ENCODE assay signal across 26 cellular contexts in genomic region chr10:87541114-87541513, GRCh38. TPM values are rescaled to one million over a fixed set of nuclear protein-coding genes. Genes with fewer than 3 reads are reported as not detected.
DNase-seq lines count a peak whose midpoint lies in the region; ATAC-seq, FAIRE-seq and TF ChIP-seq lines count a peak whose summit lies in the region.
"Had no signal": no experiment of that assay in that cellular context is flagged by ENCODE, and none has a peak within 500 bp of the region (broad histone marks: within the 10 kb centered on the region; RNA-seq: fewer than 3 reads in every experiment).

No MANE protein-coding gene starts in this region.

- H3K4me1 Mint-ChIP-seq in activated CD4-positive, alpha-beta T cell treated with anti-CD3 and anti-CD28 coated beads for 36 hours, result peaks cover 28% of the 10 kb centered on the region

- H3K36me3 Mint-ChIP-seq in activated CD4-positive, alpha-beta T cell treated with anti-CD3 and anti-CD28 coated beads for 36 hours (ENCODE audit: low read depth), result peaks cover 45% of the 10 kb centered on the region

- H3K27me3 ChIP-seq in mammary epithelial cell (ENCODE audit: insufficient read depth, low read length), result no peaks in the 10 kb centered on the region
- no peaks in the 10 kb centered on the region for H3K27me3 ChIP-seq in Karpas-422 (ENCODE audit: low read length)
- H3K27me3 ChIP-seq: BE2C, neural progenitor cell, sigmoid colon, upper lobe of right lung had no signal

- H2AFZ ChIP-seq in mammary epithelial cell (ENCODE audit: low read depth, low read length), result no peak overlapping the region
- no peak overlapping the region for H2AFZ ChIP-seq in Karpas-422 (ENCODE audit: low read length)
- H2AFZ ChIP-seq: neural progenitor cell had no signal

- H4K20me1 ChIP-seq in mammary epithelial cell (ENCODE audit: insufficient read depth, low read length), result no peaks in the 10 kb centered on the region
- no peaks in the 10 kb centered on the region for H4K20me1 ChIP-seq in Karpas-422 (ENCODE audit: insufficient read depth, low read depth, low read length)

- H3K4me2 ChIP-seq in A549 (peak overlapping the region; percentile 60), mammary epithelial cell (ENCODE audit: insufficient read depth, low read depth, low read length) (no peak overlapping the region), Karpas-422 (ENCODE audit: low read depth, low read length, poor library complexity, severe bottlenecking) (no peak overlapping the region)
- H3K4me2 ChIP-seq: neural progenitor cell had no signal

- dilution Hi-C loops in mammary epithelial cell (cut with HindIII; ENCODE audit: low sequenced_read_pairs), result no loop called here

- BruUV-seq in mammary epithelial cell (replicated peaks; lab: Mats Ljungman, UMichigan), result no TSS peak

- CTCF ChIA-PET in A549 (lab: Yijun Ruan, JAX) (interaction anchor here (0.8 to 1.0 kb wide), 2 partner anchors 18 to 194 kb away, joined by 3 read pairs; no protein-coding TSS in a partner anchor), mammary epithelial cell (lab: Charles Lee; ENCODE audit: low non-redundant PET) (no interaction called here)
- CTCF ChIA-PET in activated CD4-positive, alpha-beta T cell treated with anti-CD3 and anti-CD28 coated beads for 36 hours (lab: Charles Lee), result no interaction called here

- no peaks in the 10 kb centered on the region for H3K79me2 ChIP-seq in mammary epithelial cell (ENCODE audit: insufficient read depth, low read length)
- H3K79me2 ChIP-seq in Karpas-422 (ENCODE audit: low read length), result peaks cover 27% of the 10 kb centered on the region; the same call in 1 of the 2 replicates

- POLR2A ChIA-PET in A549 (lab: Yijun Ruan, JAX), result no interaction called here
- POLR2A ChIA-PET in activated CD4-positive, alpha-beta T cell treated with anti-CD3 and anti-CD28 coated beads for 36 hours (lab: Charles Lee), result no interaction called here

- ATAC-seq in A549, result no peak
- no peak for ATAC-seq in activated CD4-positive, alpha-beta T cell treated with anti-CD3 and anti-CD28 coated beads for 36 hours
- ATAC-seq: GM12878, HCT116, HepG2, upper lobe of right lung had no signal

- no peak for TF ChIP-seq EP300 in A549 (IDR thresholded peaks at IDR 0.05)

- H3K9me3 Mint-ChIP-seq in activated CD4-positive, alpha-beta T cell treated with anti-CD3 and anti-CD28 coated beads for 36 hours (ENCODE audit: low read depth), result peaks cover 14% of the 10 kb centered on the region
- H3K9me3 Mint-ChIP-seq: neural progenitor cell had no signal

- intact Hi-C loops in mammary epithelial cell (cut with micrococcal nuclease), result no loop called here
- intact Hi-C loops in activated CD4-positive, alpha-beta T cell treated with anti-CD3 and anti-CD28 coated beads for 36 hours (cut with DNase I, micrococcal nuclease), result no loop called here

- H3K4me3 ChIP-seq in A549 (no peak overlapping the region), mammary epithelial cell (replicated peaks in 1 of 3; ENCODE audit: insufficient read depth in 1 of 3, low read depth in 2 of 3, low read length in 3 of 3) (no peak overlapping the region), fibroblast of pulmonary artery (replicated peaks; ENCODE audit: low read depth, low read length) (no peak overlapping the region), Karpas-422 (ENCODE audit: low read length) (no peak overlapping the region)
- H3K4me3 ChIP-seq: GM12878, neural progenitor cell, sigmoid colon, upper lobe of right lung had no signal

- TF ChIP-seq CTCF in A549 (IDR thresholded peaks at IDR 0.05) (no peak), mammary epithelial cell (conservative IDR thresholded peaks at IDR 0.05 in 1 of 2, IDR thresholded peaks at IDR 0.05 in 1 of 2; ENCODE audit: extremely low read depth in 1 of 2, insufficient read depth in 1 of 2, low read depth in 1 of 2, low read length in 2 of 2) (no peak), fibroblast of pulmonary artery (IDR thresholded peaks at IDR 0.05; ENCODE audit: low read length, missing control alignments) (no peak)

- TF ChIP-seq POLR2A in A549 (IDR thresholded peaks at IDR 0.05; ENCODE audit: low read length), result no peak

- no peak overlapping the region for H3K4me3 Mint-ChIP-seq in activated CD4-positive, alpha-beta T cell treated with anti-CD3 and anti-CD28 coated beads for 36 hours
- H3K4me3 Mint-ChIP-seq: activated naive CD4-positive, alpha-beta T cell treated with anti-CD3 and anti-CD28 coated beads, Interleukin-2, amount 50 U/mL, for 24 hours; memory B cell; neural progenitor cell; T-helper 2 cell treated with Interferon-gamma antibody and Interleukin-4, amounts not matched to agents 5 μg/mL and 100 μg/mL, for 36 hours had no signal

- in situ Hi-C loops in mammary epithelial cell (cut with MboI; ENCODE audit: low sequenced_read_pairs in 2 of 2), result loop anchor here (25.0 kb wide), 1 partner anchor 196 kb away; no protein-coding TSS in a partner anchor

- H3K36me3 ChIP-seq in mammary epithelial cell (ENCODE audit: insufficient read depth, low read length) (no peaks in the 10 kb centered on the region), Karpas-422 (ENCODE audit: insufficient read depth, low read length) (peaks cover 3% of the 10 kb centered on the region; the same call in 1 of the 2 replicates)
- H3K36me3 ChIP-seq: BE2C, upper lobe of right lung had no signal

- H3K9me2 ChIP-seq in Karpas-422 (replicated peaks; ENCODE audit: insufficient read depth, low read length), result no peaks in the 10 kb centered on the region

- H3K4me1 ChIP-seq in A549 (peaks cover 51% of the 10 kb centered on the region), mammary epithelial cell (ENCODE audit: insufficient read depth, low read length) (no peaks in the 10 kb centered on the region), Karpas-422 (ENCODE audit: low read length) (no peaks in the 10 kb centered on the region)
- H3K4me1 ChIP-seq: BE2C had no signal

- H3K27me3 Mint-ChIP-seq in activated CD4-positive, alpha-beta T cell treated with anti-CD3 and anti-CD28 coated beads for 36 hours, result no peaks in the 10 kb centered on the region
- H3K27me3 Mint-ChIP-seq: activated naive CD4-positive, alpha-beta T cell treated with anti-CD3 and anti-CD28 coated beads, Interleukin-2, amount 50 U/mL, for 24 hours; memory B cell had no signal

- 0% methylated on average over 1 of the region's 1 CpG for WGBS in A549 (ENCODE audit: missing lambda C conversion rate)
- WGBS in mammary epithelial cell (ENCODE audit: low coverage, missing lambda C conversion rate), result 0% methylated on average over 1 of the region's 1 CpG

- peak overlapping the region; percentile 60 to 76; a peak in 5 of 6 replicates for H3K27ac ChIP-seq in A549
- no peak overlapping the region for H3K27ac ChIP-seq in mammary epithelial cell (ENCODE audit: insufficient read depth, low read depth, low read length)
- no peak overlapping the region for H3K27ac ChIP-seq in Karpas-422 (ENCODE audit: low read length)
- H3K27ac ChIP-seq: neural progenitor cell, sigmoid colon, upper lobe of right lung, VCaP had no signal

- DNase-seq in A549 (ENCODE audit: low read depth in 1 of 2, low spot score in 1 of 2), result peak in 1 of 2 experiments; percentile 21
- peak; percentile 29 for DNase-seq in LHCN-M2 (ENCODE audit: low read depth)
- DNase-seq in mammary epithelial cell, result peak; percentile 26
- peak; percentile 52 for DNase-seq in fibroblast of pulmonary artery (ENCODE audit: low read depth)
- DNase-seq in activated CD4-positive, alpha-beta T cell treated with anti-CD3 and anti-CD28 coated beads for 36 hours, result no peak
- no peak for DNase-seq in DMS 273 (lab: John Stamatoyannopoulos, UW; ENCODE audit: unreplicated experiment)
- DNase-seq in Karpas-422, result no peak
- DNase-seq in urothelium cell line (ENCODE audit: low spot score), result no peak
- DNase-seq: activated CD8-positive, alpha-beta memory T cell treated with anti-CD3 and anti-CD28 coated beads, Interleukin-2, amount 50 U/mL, for 4 hours; BE2C; DMS79 treated with DMSO at 0.1 percent for 48 hours; effector CD4-positive, alpha-beta T cell; NCI-H1105 treated with DMSO at 0.1 percent for 48 hours; NCI-H2081 treated with DMSO at 0.1 percent for 48 hours; NCI-H82; sigmoid colon; upper lobe of right lung had no signal

- H3K9ac ChIP-seq in mammary epithelial cell (ENCODE audit: insufficient read depth, low read length), result no peak overlapping the region
- H3K9ac ChIP-seq in Karpas-422 (ENCODE audit: low read length), result no peak overlapping the region
- H3K9ac ChIP-seq: neural progenitor cell had no signal

- no peak for TF ChIP-seq RAD21 in A549 (conservative IDR thresholded peaks at IDR 0.05 in 1 of 2, IDR thresholded peaks at IDR 0.05 in 1 of 2)

- no peak overlapping the region for H3K27ac Mint-ChIP-seq in activated CD4-positive, alpha-beta T cell treated with anti-CD3 and anti-CD28 coated beads for 36 hours
- H3K27ac Mint-ChIP-seq: activated naive CD4-positive, alpha-beta T cell treated with anti-CD3 and anti-CD28 coated beads, Interleukin-2, amount 50 U/mL, for 24 hours; memory B cell; neural progenitor cell; T-helper 2 cell treated with Interferon-gamma antibody and Interleukin-4, amounts not matched to agents 5 μg/mL and 100 μg/mL, for 36 hours had no signal

- FAIRE-seq in A549 (lab: Jason Lieb, UNC) (no peak), urothelium cell line (lab: Jason Lieb, UNC) (no peak)
- FAIRE-seq: A204.1, GM12878, HepG2 had no signal

- H3K9me3 ChIP-seq in A549, result 0 out of 3 replicates have a peak, but pooled peaks cover 3% of the 10 kb centered on the region
- peaks cover 2% of the 10 kb centered on the region for H3K9me3 ChIP-seq in mammary epithelial cell (replicated peaks; ENCODE audit: insufficient read depth, low read length)
- H3K9me3 ChIP-seq in Karpas-422 (ENCODE audit: low read length), result no peaks in the 10 kb centered on the region
- H3K9me3 ChIP-seq: BE2C, upper lobe of right lung had no signal

TF ChIP-seq in A549, 52 proteins besides CTCF, POLR2A, EP300 and RAD21 (continues in another document):
- TF ChIP-seq FOSL2 (IDR thresholded peaks at IDR 0.05) (no peak), FOSL2 (CRISPR knock-in tag; IDR thresholded peaks at IDR 0.05) (no peak), JUNB (IDR thresholded peaks at IDR 0.05) (peak; percentile 57; the same call in 1 of the 2 replicates), HOXB5 (CRISPR knock-in tag; IDR thresholded peaks at IDR 0.05) (no peak), EHF (CRISPR knock-in tag; IDR thresholded peaks at IDR 0.05) (no peak), FOXS1 (CRISPR knock-in tag; IDR thresholded peaks at IDR 0.05) (no peak), MAFK (IDR thresholded peaks at IDR 0.05; ENCODE audit: partially characterized antibody) (peak; percentile 77)

RNA-seq across cellular contexts. Expression of gene MINPP1, which starts 36.4 kb away (rescaled TPM):
- polyA plus RNA-seq in A549 (2011; rRNA removed) (26.9 and 28.4 TPM in 2 replicates), A549 (2017; fragmentation: RNase III; extraction: RNeasy Plus Mini Kit Qiagen cat#74134 plus additional on column Dnase treatment) (29.5 to 32.5 TPM (median 31.4 TPM) in 3 replicates), mammary epithelial cell (9.6 TPM)
- 13.7 and 16.6 TPM in 2 replicates for polyA plus RNA-seq in A549 (2012; cell fraction: cytosol; rRNA removed)
- 17.2 and 31.9 TPM in 2 replicates for polyA plus RNA-seq in A549 (2012; cell fraction: nucleus; rRNA removed)
- 4.1 and 4.9 TPM in 2 replicates for polyA minus RNA-seq in A549 (2011; rRNA and poly(A)+ RNA removed)
- total RNA-seq in LHCN-M2 (2014; rRNA removed) (43.1 and 45.0 TPM in 2 replicates), mammary epithelial cell (10 to 100 TPM; 17.9 to 32.8 TPM)
- 10.5 TPM for polyA plus RNA-seq in LHCN-M2 (2012)
- polyA minus RNA-seq in mammary epithelial cell, result 2.3 TPM
- 1 to 10 TPM; 8.3 TPM for total RNA-seq in activated CD4-positive, alpha-beta T cell treated with anti-CD3 and anti-CD28 coated beads for 36 hours
- total RNA-seq in Karpas-422 (2014; rRNA removed; shearing (Covaris generic); ENCODE audit: low replicate concordance), result 12.2 and 13.3 TPM in 2 replicates

Comparison
In these comparisons a context has a peak if more than half of its experiments do, and no peak if none do; other contexts are left out.
1. DNase-seq: peak in LHCN-M2 (single experiment), mammary epithelial cell (single experiment) and fibroblast of pulmonary artery (single experiment); none in activated CD4-positive, alpha-beta T cell treated with anti-CD3 and anti-CD28 coated beads for 36 hours (single experiment), DMS 273 (single experiment), Karpas-422 (single experiment) and urothelium cell line (single experiment).
2. H3K27ac ChIP-seq: peak in A549 (2 of 2); none in mammary epithelial cell (single experiment) and Karpas-422 (single experiment).